ENCODE assay signal across 32 cellular contexts in the genomic region with DNA sequence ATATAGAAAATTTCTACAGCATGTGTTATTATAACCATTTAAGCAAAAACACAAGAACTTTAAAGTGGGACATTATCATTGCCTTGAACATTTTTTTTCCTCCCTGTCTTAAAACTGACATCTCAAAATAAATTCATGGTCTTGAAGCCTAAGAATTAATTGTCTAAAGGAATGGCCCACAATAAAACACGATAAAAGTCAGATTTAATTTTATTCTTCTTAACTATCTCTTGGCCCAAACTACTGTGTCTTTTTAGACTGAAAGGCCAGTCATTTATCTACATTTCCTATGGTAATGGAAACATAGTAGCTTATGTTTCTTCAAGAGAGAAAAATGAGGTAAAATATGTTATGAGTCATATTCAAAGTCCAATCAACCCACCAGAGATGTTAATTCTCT. TPM values are rescaled to one million over a fixed set of nuclear protein-coding genes. Genes with fewer than 3 reads are reported as not detected.
"Had no signal": no experiment of that assay in that cellular context is flagged by ENCODE, and none has a peak within 500 bp of the region (broad histone marks: within the 10 kb centered on the region; RNA-seq: fewer than 3 reads in every experiment).

No MANE protein-coding gene starts in this region.

- H3K36me3 Mint-ChIP-seq: activated CD4-positive, alpha-beta memory T cell treated with anti-CD3 and anti-CD28 coated beads for 36 hours; brain; memory B cell; naive thymus-derived CD4-positive, alpha-beta T cell; stimulated activated memory B cell treated with anti-CD40 and anti-IgM and Interleukin-4, amounts not matched to agents 10 μg/mL and 1 μg/mL and 100 μg/mL, for 72 hours had no signal

- H3K4me3 Mint-ChIP-seq: activated CD4-positive, alpha-beta memory T cell treated with anti-CD3 and anti-CD28 coated beads for 36 hours; activated CD4-positive, alpha-beta T cell treated with anti-CD3 and anti-CD28 coated beads, Interleukin-2, amount 10 ng/mL, durations not matched to agents 24 days and 14 days; activated T-helper 17 cell treated with anti-CD3 and anti-CD28 coated beads, Interleukin-2, amount 50 U/mL, for 72 hours; brain; effector memory CD8-positive, alpha-beta T cell; memory B cell; naive thymus-derived CD4-positive, alpha-beta T cell; stimulated activated memory B cell treated with anti-CD40 and anti-IgM and Interleukin-4, amounts not matched to agents 10 μg/mL and 1 μg/mL and 100 μg/mL, for 72 hours; T-helper 17 cell had no signal

- H3K4me1 ChIP-seq: pancreas, prostate gland, sigmoid colon, suprapubic skin, tibial nerve had no signal

- H3K27me3 ChIP-seq: cardiac muscle cell, pancreas, sigmoid colon, suprapubic skin, tibial nerve had no signal

- H3K27ac Mint-ChIP-seq: activated CD4-positive, alpha-beta memory T cell treated with anti-CD3 and anti-CD28 coated beads for 36 hours; activated CD4-positive, alpha-beta T cell treated with anti-CD3 and anti-CD28 coated beads, Interleukin-2, amount 10 ng/mL, durations not matched to agents 24 days and 14 days; activated T-helper 17 cell treated with anti-CD3 and anti-CD28 coated beads, Interleukin-2, amount 50 U/mL, for 72 hours; brain; effector memory CD8-positive, alpha-beta T cell; memory B cell; naive thymus-derived CD4-positive, alpha-beta T cell; stimulated activated memory B cell treated with anti-CD40 and anti-IgM and Interleukin-4, amounts not matched to agents 10 μg/mL and 1 μg/mL and 100 μg/mL, for 72 hours; T-helper 17 cell had no signal

- H3K9me3 ChIP-seq: pancreas, prostate gland, sigmoid colon, suprapubic skin, tibial nerve had no signal

- H3K4me3 ChIP-seq: cardiac muscle cell, pancreas, prostate gland, sigmoid colon, suprapubic skin, tibial nerve had no signal

- ATAC-seq: activated T-helper 17 cell treated with anti-CD3 and anti-CD28 coated beads, Interleukin-2, amount 50 U/mL, for 72 hours; effector memory CD8-positive, alpha-beta T cell; left colon; naive thymus-derived CD4-positive, alpha-beta T cell; pancreas; stimulated activated memory B cell treated with anti-CD40 and anti-IgM and Interleukin-4, amounts not matched to agents 10 μg/mL and 1 μg/mL and 100 μg/mL, for 72 hours; T-helper 17 cell had no signal

- H3K9me3 Mint-ChIP-seq: activated CD4-positive, alpha-beta memory T cell treated with anti-CD3 and anti-CD28 coated beads for 36 hours; activated CD4-positive, alpha-beta T cell treated with anti-CD3 and anti-CD28 coated beads, Interleukin-2, amount 10 ng/mL, durations not matched to agents 24 days and 14 days; activated T-helper 17 cell treated with anti-CD3 and anti-CD28 coated beads, Interleukin-2, amount 50 U/mL, for 72 hours; effector memory CD8-positive, alpha-beta T cell; stimulated activated memory B cell treated with anti-CD40 and anti-IgM and Interleukin-4, amounts not matched to agents 10 μg/mL and 1 μg/mL and 100 μg/mL, for 72 hours had no signal

- DNase-seq: activated CD4-positive, alpha-beta memory T cell treated with anti-CD3 and anti-CD28 coated beads for 36 hours; activated CD4-positive, alpha-beta T cell treated with anti-CD3 and anti-CD28 coated beads, Interleukin-2, amount 10 ng/mL, durations not matched to agents 24 days and 14 days; activated CD4-positive, CD25-positive, alpha-beta regulatory T cell treated with anti-CD3 and anti-CD28 coated beads, Interleukin-2, amount 50 U/mL, for 72 hours; activated CD8-positive, alpha-beta memory T cell treated with anti-CD3 and anti-CD28 coated beads, Interleukin-2, amount 50 U/mL, for 4 hours; activated gamma-delta T cell treated with Interleukin-2 at 50 U/mL for 16 hours; activated naive CD4-positive, alpha-beta T cell treated with anti-CD3 and anti-CD28 coated beads, Interleukin-2, amount 50 U/mL, for 16 hours; activated T-cell treated with anti-CD3 and anti-CD28 coated beads, Interleukin-2, amount 50 U/mL, for 1 hour; anterior cingulate cortex; cerebellar nuclear complex; cortex of kidney; effector memory CD8-positive, alpha-beta T cell; erythroblast; foreskin fibroblast; head of caudate nucleus; hippocampal formation; kidney; left colon; midbrain; naive thymus-derived CD4-positive, alpha-beta T cell; pancreas; sigmoid colon; small intestine; stimulated activated CD4-positive, alpha-beta T cell treated with anti-CD3 and anti-CD28 coated beads, Interleukin-4, amount 100 ng/mL, for 24 hours; T-helper 17 cell had no signal

- H3K27me3 Mint-ChIP-seq: activated CD4-positive, alpha-beta memory T cell treated with anti-CD3 and anti-CD28 coated beads for 36 hours; activated CD4-positive, alpha-beta T cell treated with anti-CD3 and anti-CD28 coated beads, Interleukin-2, amount 10 ng/mL, durations not matched to agents 24 days and 14 days; brain; effector memory CD8-positive, alpha-beta T cell; naive thymus-derived CD4-positive, alpha-beta T cell; stimulated activated memory B cell treated with anti-CD40 and anti-IgM and Interleukin-4, amounts not matched to agents 10 μg/mL and 1 μg/mL and 100 μg/mL, for 72 hours; T-helper 17 cell had no signal

- H3K4me1 Mint-ChIP-seq: activated CD4-positive, alpha-beta T cell treated with anti-CD3 and anti-CD28 coated beads, Interleukin-2, amount 10 ng/mL, durations not matched to agents 24 days and 14 days; activated T-helper 17 cell treated with anti-CD3 and anti-CD28 coated beads, Interleukin-2, amount 50 U/mL, for 72 hours; brain; memory B cell; naive thymus-derived CD4-positive, alpha-beta T cell; stimulated activated memory B cell treated with anti-CD40 and anti-IgM and Interleukin-4, amounts not matched to agents 10 μg/mL and 1 μg/mL and 100 μg/mL, for 72 hours; T-helper 17 cell had no signal

- H3K27ac ChIP-seq: cardiac muscle cell, pancreas, prostate gland, sigmoid colon, suprapubic skin, tibial nerve had no signal

- H3K36me3 ChIP-seq: cardiac muscle cell, pancreas, prostate gland, sigmoid colon, suprapubic skin, tibial nerve had no signal

RNA-seq across cellular contexts. Expression of gene ETV1, which starts 24.4 kb away (rescaled TPM):
- total RNA-seq: activated CD4-positive, alpha-beta T cell treated with anti-CD3 and anti-CD28 coated beads, Interleukin-2, amount 10 ng/mL, durations not matched to agents 24 days and 14 days had no signal
- polyA plus RNA-seq: naive thymus-derived CD4-positive, alpha-beta T cell had no signal
